ENCODE assay signal across 29 cellular contexts in genomic region chr1:47849611-47850261, GRCh38.
"Had no signal": no experiment of that assay in that cellular context is flagged by ENCODE, and none has a peak within 500 bp of the region (broad histone marks: within the 10 kb centered on the region; RNA-seq: fewer than 3 reads in every experiment).

No MANE protein-coding gene starts in this region.

- H3K4me1 ChIP-seq: esophagus squamous epithelium, left lung, suprapubic skin had no signal

- H3K4me3 Mint-ChIP-seq: activated CD4-positive, alpha-beta memory T cell treated with anti-CD3 and anti-CD28 coated beads, Interleukin-2, amount 10 ng/mL, durations not matched to agents 7 days and 5 days; activated CD4-positive, alpha-beta T cell treated with anti-CD3 and anti-CD28 coated beads, Interleukin-2, amount 10 ng/mL, durations not matched to agents 7 days and 5 days; activated naive CD4-positive, alpha-beta T cell treated with anti-CD3 and anti-CD28 coated beads, Interleukin-2, amount 10 ng/mL, durations not matched to agents 7 days and 5 days; activated naive CD8-positive, alpha-beta T cell treated with anti-CD3 and anti-CD28 coated beads, Interleukin-2, amount 10 ng/mL, durations not matched to agents 7 days and 5 days; activated T-cell treated with anti-CD3 and anti-CD28 coated beads, Interleukin-2, amount 50 U/mL, for 24 hours; naive B cell; nephron progenitor cell; T-helper 17 cell had no signal

- H3K27me3 ChIP-seq: brain microvascular endothelial cell, esophagus squamous epithelium, left lung, ovary, suprapubic skin had no signal

- H3K36me3 ChIP-seq: brain microvascular endothelial cell, esophagus squamous epithelium, left lung, neutrophil, ovary, suprapubic skin had no signal

- H3K27ac ChIP-seq: brain microvascular endothelial cell, epithelial cell of prostate, esophagus squamous epithelium, left lung, neutrophil, ovary, SK-N-MC, suprapubic skin had no signal

- H3K4me3 ChIP-seq: esophagus squamous epithelium, left lung, ovary, SK-N-MC, suprapubic skin had no signal

- H3K4me1 Mint-ChIP-seq: activated CD4-positive, alpha-beta memory T cell treated with anti-CD3 and anti-CD28 coated beads, Interleukin-2, amount 10 ng/mL, durations not matched to agents 7 days and 5 days; activated CD4-positive, alpha-beta T cell treated with anti-CD3 and anti-CD28 coated beads, Interleukin-2, amount 10 ng/mL, durations not matched to agents 7 days and 5 days; activated naive CD4-positive, alpha-beta T cell treated with anti-CD3 and anti-CD28 coated beads, Interleukin-2, amount 10 ng/mL, durations not matched to agents 7 days and 5 days; activated naive CD8-positive, alpha-beta T cell treated with anti-CD3 and anti-CD28 coated beads, Interleukin-2, amount 10 ng/mL, durations not matched to agents 7 days and 5 days; naive B cell had no signal

- H3K27ac Mint-ChIP-seq: activated CD4-positive, alpha-beta memory T cell treated with anti-CD3 and anti-CD28 coated beads, Interleukin-2, amount 10 ng/mL, durations not matched to agents 7 days and 5 days; activated CD4-positive, alpha-beta T cell treated with anti-CD3 and anti-CD28 coated beads, Interleukin-2, amount 10 ng/mL, durations not matched to agents 7 days and 5 days; activated naive CD4-positive, alpha-beta T cell treated with anti-CD3 and anti-CD28 coated beads, Interleukin-2, amount 10 ng/mL, durations not matched to agents 7 days and 5 days; activated naive CD8-positive, alpha-beta T cell treated with anti-CD3 and anti-CD28 coated beads, Interleukin-2, amount 10 ng/mL, durations not matched to agents 7 days and 5 days; activated T-cell treated with anti-CD3 and anti-CD28 coated beads, Interleukin-2, amount 50 U/mL, for 24 hours; naive B cell; nephron progenitor cell; progenitor cell of endocrine pancreas; T-helper 17 cell had no signal

- ATAC-seq: left lung, T-helper 17 cell had no signal

- H3K9me3 ChIP-seq: esophagus squamous epithelium, left lung, neutrophil, ovary, suprapubic skin had no signal

- H3K27me3 Mint-ChIP-seq: progenitor cell of endocrine pancreas had no signal

- H3K9me3 Mint-ChIP-seq: activated CD4-positive, alpha-beta memory T cell treated with anti-CD3 and anti-CD28 coated beads, Interleukin-2, amount 10 ng/mL, durations not matched to agents 7 days and 5 days; activated CD4-positive, alpha-beta T cell treated with anti-CD3 and anti-CD28 coated beads, Interleukin-2, amount 10 ng/mL, durations not matched to agents 7 days and 5 days; activated naive CD4-positive, alpha-beta T cell treated with anti-CD3 and anti-CD28 coated beads, Interleukin-2, amount 10 ng/mL, durations not matched to agents 7 days and 5 days; activated naive CD8-positive, alpha-beta T cell treated with anti-CD3 and anti-CD28 coated beads, Interleukin-2, amount 10 ng/mL, durations not matched to agents 7 days and 5 days; activated T-cell treated with anti-CD3 and anti-CD28 coated beads, Interleukin-2, amount 50 U/mL, for 24 hours; naive B cell; nephron progenitor cell had no signal

- H3K36me3 Mint-ChIP-seq: activated naive CD4-positive, alpha-beta T cell treated with anti-CD3 and anti-CD28 coated beads, Interleukin-2, amount 10 ng/mL, durations not matched to agents 7 days and 5 days; activated naive CD8-positive, alpha-beta T cell treated with anti-CD3 and anti-CD28 coated beads, Interleukin-2, amount 10 ng/mL, durations not matched to agents 7 days and 5 days; naive B cell had no signal

- DNase-seq: activated CD4-positive, alpha-beta memory T cell treated with anti-CD3 and anti-CD28 coated beads, Interleukin-2, amount 10 ng/mL, durations not matched to agents 7 days and 5 days; activated CD4-positive, alpha-beta T cell treated with anti-CD3 and anti-CD28 coated beads for 1 hour; activated CD4-positive, alpha-beta T cell treated with anti-CD3 and anti-CD28 coated beads, Interleukin-2, amount 10 ng/mL, durations not matched to agents 7 days and 5 days; activated CD8-positive, alpha-beta memory T cell treated with anti-CD3 and anti-CD28 coated beads, Interleukin-2, amount 50 U/mL, for 48 hours; activated gamma-delta T cell; activated naive CD4-positive, alpha-beta T cell treated with anti-CD3 and anti-CD28 coated beads, Interleukin-2, amount 10 ng/mL, durations not matched to agents 7 days and 5 days; activated naive CD8-positive, alpha-beta T cell treated with anti-CD3 and anti-CD28 coated beads, Interleukin-2, amount 10 ng/mL, durations not matched to agents 7 days and 5 days; activated T-cell treated with anti-CD3 and anti-CD28 coated beads, Interleukin-2, amount 50 U/mL, for 24 hours; brain microvascular endothelial cell; central memory CD4-positive, alpha-beta T cell; dermis blood vessel endothelial cell; effector CD4-positive, alpha-beta T cell; esophagus squamous epithelium; kidney glomerular epithelial cell; left lung; naive B cell; nephron progenitor cell; ovary; retina; stimulated activated CD4-positive, alpha-beta T cell treated with anti-CD3 and anti-CD28 coated beads, Interleukin-15, amount 100 ng/mL, for 24 hours; stimulated activated CD4-positive, alpha-beta T cell treated with anti-CD3 and anti-CD28 coated beads, Interleukin-2, amount 100 ng/mL, for 24 hours; stimulated activated naive CD4-positive, alpha-beta T cell; T-helper 17 cell; trophoblast cell had no signal
